Comparison of ENCODE assay signal across 22 cellular contexts in genomic region chr7:155305251-155305904, GRCh38. TPM values are rescaled to one million over a fixed set of nuclear protein-coding genes. Genes with fewer than 3 reads are reported as not detected.
A peak's percentile ranks its signal among the peaks of the same experiment; 100 is the strongest.
DNase-seq lines count a peak whose midpoint lies in the region; ATAC-seq, FAIRE-seq and TF ChIP-seq lines count a peak whose summit lies in the region.
"Had no signal": no experiment of that assay in that cellular context is flagged by ENCODE, and none has a peak within 500 bp of the region (broad histone marks: within the 10 kb centered on the region; RNA-seq: fewer than 3 reads in every experiment).

No MANE protein-coding gene starts in this region.

- no peak overlapping the region for H2AFZ ChIP-seq in GM12878 (ENCODE audit: control insufficient read depth, low read depth, low read length)

- no peaks in the 10 kb centered on the region for H3K27me3 Mint-ChIP-seq in natural killer cell (ENCODE audit: low read depth in 2 of 2)
- no peaks in the 10 kb centered on the region for H3K27me3 Mint-ChIP-seq in natural killer cell treated with Interleukin-12 subunit alpha and Interleukin-12 subunit beta and Interleukin-15 and Interleukin-18, amount 100 ng/mL, for 72 hours
- H3K27me3 Mint-ChIP-seq: activated naive CD4-positive, alpha-beta T cell treated with anti-CD3 and anti-CD28 coated beads, Interleukin-2, amount 50 U/mL, for 24 hours had no signal

- H3K36me3 ChIP-seq in GM12878 (ENCODE audit: control insufficient read depth in 2 of 2, insufficient read depth in 2 of 2, low read length in 1 of 2) = peaks cover 12 to 52% of the 10 kb centered on the region in 2 experiments
- peaks cover 0 to 98% of the 10 kb centered on the region in 2 donors for H3K36me3 ChIP-seq in left lung
- H3K36me3 ChIP-seq in BE2C = peaks cover 84% of the 10 kb centered on the region

- H3K4me3 Mint-ChIP-seq in natural killer cell = no peak overlapping the region
- H3K4me3 Mint-ChIP-seq in natural killer cell treated with Interleukin-12 subunit alpha and Interleukin-12 subunit beta and Interleukin-15 and Interleukin-18, amount 100 ng/mL, for 72 hours = no peak overlapping the region
- H3K4me3 Mint-ChIP-seq: activated naive CD4-positive, alpha-beta T cell treated with anti-CD3 and anti-CD28 coated beads, Interleukin-2, amount 50 U/mL, for 24 hours; nephron had no signal

- in situ Hi-C loops in GM12878 (cut with MboI) = no loop called here

- TF ChIP-seq CTCF in natural killer cell (IDR thresholded peaks at IDR 0.05) (no peak), GM12878 (IDR thresholded peaks at IDR 0.05 in 2 of 3, conservative IDR thresholded peaks at IDR 0.05 in 1 of 3; ENCODE audit: control insufficient read depth in 2 of 3, extremely low read depth in 1 of 3, insufficient read depth in 1 of 3, low read depth in 3 of 3, low read length in 3 of 3) (no peak), left lung (IDR thresholded peaks at IDR 0.05) (no peak), BE2C (IDR thresholded peaks at IDR 0.05; ENCODE audit: low read depth, low read length) (no peak)

- H3K9me3 ChIP-seq in GM12878 (replicated peaks; ENCODE audit: control insufficient read depth, insufficient read depth, low read length) = no peaks in the 10 kb centered on the region
- H3K9me3 ChIP-seq in left lung = no peaks in the 10 kb centered on the region
- H3K9me3 ChIP-seq in BE2C = no peaks in the 10 kb centered on the region
- H3K9me3 ChIP-seq: colonic mucosa had no signal

- TF ChIP-seq POLR2A in GM12878 (IDR thresholded peaks at IDR 0.05; ENCODE audit: low read depth, low read length) (0 out of 2 replicates have a peak, but pooled peaks have one; percentile 48), H54 (IDR thresholded peaks at IDR 0.05; ENCODE audit: low read depth, low read length) (no peak)

- peaks cover 18% of the 10 kb centered on the region for H3K36me3 Mint-ChIP-seq in natural killer cell
- H3K36me3 Mint-ChIP-seq in natural killer cell treated with Interleukin-12 subunit alpha and Interleukin-12 subunit beta and Interleukin-15 and Interleukin-18, amount 100 ng/mL, for 72 hours = peaks cover 30% of the 10 kb centered on the region

- H3K27ac Mint-ChIP-seq in natural killer cell = peak overlapping the region; percentile 8 to 48
- no peak overlapping the region for H3K27ac Mint-ChIP-seq in natural killer cell treated with Interleukin-12 subunit alpha and Interleukin-12 subunit beta and Interleukin-15 and Interleukin-18, amount 100 ng/mL, for 72 hours
- H3K27ac Mint-ChIP-seq: nephron had no signal

- H3K4me3 ChIP-seq in GM12878 (no peak overlapping the region), left lung (no peak overlapping the region), BE2C (ENCODE audit: low read depth, low read length) (no peak overlapping the region)
- H3K4me3 ChIP-seq: colonic mucosa had no signal

- no peak for DNase-seq in natural killer cell
- DNase-seq in natural killer cell treated with Interleukin-12 subunit alpha and Interleukin-12 subunit beta and Interleukin-15 and Interleukin-18, amount 100 ng/mL, for 72 hours (ENCODE audit: low spot score) = no peak
- no peak for DNase-seq in GM12878 (ENCODE audit: low read depth, low spot score)
- no peak for DNase-seq in left lung
- no peak for DNase-seq in H54 (ENCODE audit: insufficient read length, low spot score)
- DNase-seq in stimulated activated CD4-positive, alpha-beta T cell treated with anti-CD3 and anti-CD28 coated beads, Interleukin-12 subunit alpha, Interleukin-12 subunit beta, amount 100 ng/mL, for 4 hours = no peak
- no peak for DNase-seq in BE2C
- DNase-seq: activated T-cell treated with anti-CD3 and anti-CD28 coated beads, Interleukin-2, amount 50 U/mL, for 1 hour; colonic mucosa; EL; foreskin melanocyte; hippocampal formation; NCI-H1092 treated with DMSO at 0.1 percent for 48 hours; NCI-H2081; NCI-H446 treated with DMSO at 0.1 percent for 48 hours; RPMI8226; stimulated activated CD4-positive, alpha-beta T cell treated with anti-CD3 and anti-CD28 coated beads, Interleukin-4, amount 100 ng/mL, for 4 hours had no signal

- peaks cover 19 to 25% of the 10 kb centered on the region in 2 donors for H3K4me1 Mint-ChIP-seq in natural killer cell
- H3K4me1 Mint-ChIP-seq in natural killer cell treated with Interleukin-12 subunit alpha and Interleukin-12 subunit beta and Interleukin-15 and Interleukin-18, amount 100 ng/mL, for 72 hours (ENCODE audit: low read depth in 2 of 2) = peaks cover 24 to 31% of the 10 kb centered on the region in 2 donors

- H3K9ac ChIP-seq in GM12878 (ENCODE audit: control insufficient read depth, insufficient read depth, low read length) = no peak overlapping the region

- no peak overlapping the region for H3K27ac ChIP-seq in GM12878 (ENCODE audit: control insufficient read depth, insufficient read depth)
- peak overlapping the region in 1 of 2 donors; percentile 8 for H3K27ac ChIP-seq in left lung
- H3K27ac ChIP-seq: colonic mucosa had no signal

- H3K4me2 ChIP-seq in GM12878 (ENCODE audit: control insufficient read depth, insufficient read depth) = no peak overlapping the region

- no peak for TF ChIP-seq RAD21 in GM12878 (IDR thresholded peaks at IDR 0.05; ENCODE audit: insufficient read depth, low read depth, low read length)

- no peak for ATAC-seq in natural killer cell
- no peak for ATAC-seq in natural killer cell treated with Interleukin-12 subunit alpha and Interleukin-12 subunit beta and Interleukin-15 and Interleukin-18, amount 100 ng/mL, for 72 hours
- ATAC-seq in GM12878 = no peak; the same call in 2 of the 3 replicates
- peak; percentile 7 for ATAC-seq in left lung

- no peak for TF ChIP-seq EP300 in GM12878 (IDR thresholded peaks at IDR 0.05; ENCODE audit: borderline replicate concordance in 1 of 2, control insufficient read depth in 1 of 2, low read depth in 2 of 2, low read length in 2 of 2)

- SMC1A ChIA-PET in GM12878 (lab: Charles Lee; ENCODE audit: uncharacterized antibody, unreplicated experiment) = interaction anchor here (1.0 kb wide), 1 partner anchor 30 kb away, joined by 4 read pairs; no protein-coding TSS in a partner anchor

- H3K9me3 Mint-ChIP-seq in natural killer cell = no peaks in the 10 kb centered on the region
- H3K9me3 Mint-ChIP-seq in natural killer cell treated with Interleukin-12 subunit alpha and Interleukin-12 subunit beta and Interleukin-15 and Interleukin-18, amount 100 ng/mL, for 72 hours = no peaks in the 10 kb centered on the region
- H3K9me3 Mint-ChIP-seq: activated naive CD4-positive, alpha-beta T cell treated with anti-CD3 and anti-CD28 coated beads, Interleukin-2, amount 50 U/mL, for 24 hours; nephron had no signal

- POLR2A ChIA-PET in GM12878 (lab: Charles Lee) = interaction anchor here (1.8 kb wide), 1 partner anchor 40 kb away, joined by 4 read pairs; no protein-coding TSS in a partner anchor

- WGBS in GM12878 (ENCODE audit: insufficient coverage, insufficient replicate concordance, low lambda C conversion rate, missing lambda C conversion rate) = 90% methylated on average over 8 of the region's 8 CpGs

- no TSS peak for BruUV-seq in GM12878 (replicated peaks; lab: Mats Ljungman, UMichigan)

- CTCF ChIA-PET in GM12878 (lab: Yijun Ruan, JAX) = interaction anchor here (0.6 to 2.2 kb wide), 2 partner anchors 167 to 378 kb away, joined by 3 to 7 read pairs; no protein-coding TSS in a partner anchor

- FAIRE-seq in GM12878 (lab: Jason Lieb, UNC) (no peak), H54 (lab: Jason Lieb, UNC) (no peak)
- FAIRE-seq: astrocyte, endothelial cell of umbilical vein, islet of Langerhans had no signal

- intact Hi-C loops in natural killer cell (cut with micrococcal nuclease) = no loop called here
- intact Hi-C loops in GM12878 (cut with micrococcal nuclease; ENCODE audit: unreplicated experiment) = no loop called here
- intact Hi-C loops in left lung (cut with DNase I) = no loop called here

- H4K20me1 ChIP-seq in GM12878 (ENCODE audit: control insufficient read depth, insufficient read depth) = peaks cover 4% of the 10 kb centered on the region; the same call in 1 of the 2 replicates

- H3K4me1 ChIP-seq in GM12878 (ENCODE audit: control insufficient read depth, insufficient read depth, low read length) = peaks cover 6% of the 10 kb centered on the region
- H3K4me1 ChIP-seq in left lung = peaks cover 0 to 49% of the 10 kb centered on the region in 2 donors
- H3K4me1 ChIP-seq in BE2C = no peaks in the 10 kb centered on the region

- peaks cover 28% of the 10 kb centered on the region for H3K79me2 ChIP-seq in GM12878 (ENCODE audit: control insufficient read depth, insufficient read depth, low read length)

- H3K27me3 ChIP-seq in GM12878 (replicated peaks in 1 of 2; ENCODE audit: control insufficient read depth in 2 of 2, insufficient read depth in 2 of 2, low read length in 1 of 2) = no peaks in the 10 kb centered on the region
- H3K27me3 ChIP-seq in left lung = no peaks in the 10 kb centered on the region
- H3K27me3 ChIP-seq in BE2C = no peaks in the 10 kb centered on the region
- H3K27me3 ChIP-seq: colonic mucosa had no signal

- RAD21 ChIA-PET in GM12878 (lab: Charles Lee; ENCODE audit: unreplicated experiment) = interaction anchor here (0.9 kb wide), 1 partner anchor 377 kb away, joined by 3 read pairs; no protein-coding TSS in a partner anchor

TF ChIP-seq in GM12878, 131 proteins besides CTCF, POLR2A, EP300 and RAD21 (continues in another document):
- no peak for TF ChIP-seq TCF7 (IDR thresholded peaks at IDR 0.05; ENCODE audit: borderline replicate concordance)

RNA-seq across cellular contexts. Expression of gene INSIG1, which starts 7.7 kb away (rescaled TPM):
- total RNA-seq in natural killer cell (100 to 1,000 TPM in 1 of 3 donors, 10 to 100 TPM in 2; 66.7 to 115 (median 84.5) TPM), GM12878 (2014; rRNA removed) (156 and 187 TPM in 2 replicates), GM12878 (2014; rRNA removed; fragmentation: Illumina TruSeq; extraction: Trizol) (97.0 and 103 TPM in 2 replicates), GM12878 (2021) (119 and 131 TPM in 2 replicates), left lung (100 to 1,000 TPM in 1 of 2 donors, 10 to 100 TPM in 1; 64.9 to 170 TPM)
- total RNA-seq in natural killer cell treated with Interleukin-12 subunit alpha and Interleukin-12 subunit beta and Interleukin-15 and Interleukin-18, amount 100 ng/mL, for 72 hours = 100 to 1,000 TPM in 1 of 2 donors, 10 to 100 TPM in 1; 88.1 to 120 TPM
- 159 and 167 TPM in 2 replicates for total RNA-seq in GM12878 (2013; cell fraction: nucleolus; rRNA removed)
- polyA plus RNA-seq in GM12878 (2011; ENCODE audit: low read depth) = 66.1 TPM
- polyA plus RNA-seq in GM12878 (2011; rRNA removed) (168 and 196 TPM in 2 replicates), GM12878 (2014; fragmentation: Illumina TruSeq; extraction: Trizol) (85.2 and 108 TPM in 2 replicates), GM12878 (2014; fragmentation: Nextera tagmentation; extraction: Ambion mirVana) (10 to 100 TPM; 29.6 to 43.4 TPM), GM12878 (2014; rRNA removed) (128 and 136 TPM in 2 replicates), GM12878 (2016; fragmentation: Nextera tagmentation; extraction: Ambion mirVana) (10 to 100 TPM; 65.6 to 66.1 TPM)
- 155 and 156 TPM in 2 replicates for polyA plus RNA-seq in GM12878 (2011; cell fraction: cytosol; rRNA removed)
- polyA plus RNA-seq in GM12878 (2011; cell fraction: nucleus; rRNA removed) = 92.5 and 100 TPM in 2 replicates
- polyA plus RNA-seq in GM12878 (2012) = 82.7 and 115 TPM in 2 replicates
- polyA minus RNA-seq in GM12878 (2011; rRNA and poly(A)+ RNA removed) = 146 and 169 TPM in 2 replicates
- polyA minus RNA-seq in GM12878 (2011; cell fraction: cytosol; rRNA and poly(A)+ RNA removed) = 78.2 and 84.5 TPM in 2 replicates
- polyA minus RNA-seq in GM12878 (2011; cell fraction: nucleus; rRNA and poly(A)+ RNA removed) = 115 and 158 TPM in 2 replicates
- polyA plus RNA-seq in BE2C (2012; ENCODE audit: insufficient read depth, insufficient read length, low read depth) = 20.0 TPM

Comparison
In these comparisons a context has a peak if more than half of its experiments do, and no peak if none do; other contexts are left out.
1. H3K27ac Mint-ChIP-seq: peak in natural killer cell (2 of 2); none in natural killer cell treated with Interleukin-12 subunit alpha and Interleukin-12 subunit beta and Interleukin-15 and Interleukin-18, amount 100 ng/mL, for 72 hours (0 of 2).